8 cellular contexts compared by ENCODE assay signal in the genomic region with DNA sequence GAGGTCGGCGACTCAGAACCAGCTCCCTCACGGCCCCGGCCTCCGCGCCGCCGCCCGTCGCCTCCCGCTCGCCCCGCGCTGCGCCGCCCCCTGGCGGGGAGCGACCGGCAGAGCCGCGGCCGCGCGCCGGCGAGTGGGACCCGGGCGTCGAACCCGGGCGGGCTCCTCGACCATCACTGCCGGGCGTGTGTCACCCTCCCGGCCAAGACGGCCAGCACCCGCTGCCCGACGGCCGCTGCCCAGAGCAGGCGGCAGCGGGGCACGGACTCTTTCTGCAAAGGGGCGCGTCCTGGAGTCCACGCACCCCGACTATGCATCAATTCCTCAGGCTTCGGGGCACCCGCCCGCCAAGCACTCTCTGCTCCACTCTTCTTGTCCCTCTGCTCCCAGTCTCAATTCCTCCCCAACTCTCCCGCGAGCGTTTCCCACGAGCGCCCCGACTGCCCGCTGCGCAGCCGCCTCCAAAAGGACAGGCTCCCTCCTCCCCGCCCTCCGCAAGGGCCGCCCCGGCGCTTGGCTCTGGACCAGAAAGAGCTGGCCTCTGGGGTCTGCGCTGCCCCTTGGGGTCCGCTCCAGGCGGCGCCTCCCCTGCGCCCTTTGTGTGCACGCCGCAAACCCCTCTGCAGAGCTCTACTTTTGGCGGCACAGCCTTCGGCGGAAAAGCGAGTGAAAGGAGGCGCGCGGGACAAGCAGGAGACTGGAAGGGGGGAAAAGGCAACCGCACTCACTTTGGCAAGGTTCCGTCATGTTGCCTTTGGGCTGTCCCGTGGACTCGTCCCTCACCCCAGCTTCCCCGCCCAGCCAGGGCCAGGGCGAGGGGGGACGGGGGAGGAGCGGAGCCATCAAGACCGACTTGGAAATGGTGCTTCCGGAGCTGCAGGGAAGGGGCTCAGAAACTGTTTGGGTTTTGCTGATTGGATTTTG. TPM values are rescaled to one million over a fixed set of nuclear protein-coding genes. Genes with fewer than 3 reads are reported as not detected.
DNase-seq lines count a peak whose midpoint lies in the region; ATAC-seq and TF ChIP-seq lines count a peak whose summit lies in the region.

No MANE protein-coding gene starts in this region.

- H3F3A ChIP-seq in SU-DHL-6 (ENCODE audit: insufficient read depth) = no peaks in the 10 kb centered on the region

- H3K9me2 ChIP-seq in SU-DHL-6 (replicated peaks; ENCODE audit: insufficient read depth, low read length) = no peaks in the 10 kb centered on the region

- WGBS in prostate gland = 1% methylated on average over 63 of the region's 88 CpGs

- H3K4me1 ChIP-seq in prostate gland (replicated peaks) = no peaks in the 10 kb centered on the region

- H3K79me2 ChIP-seq in SU-DHL-6 (ENCODE audit: insufficient read depth, low read length) = no peaks in the 10 kb centered on the region

- no peak for TF ChIP-seq CTCF in SU-DHL-6 (IDR thresholded peaks at IDR 0.05; ENCODE audit: insufficient read depth, low read length, poor library complexity, severe bottlenecking)
- TF ChIP-seq CTCF in prostate gland (IDR thresholded peaks at IDR 0.05) = peak in 3 of 4 experiments; percentile 36 to 82 (median 45)

- H3K9me3 ChIP-seq in SU-DHL-6 (ENCODE audit: insufficient read depth, low read length) (no peaks in the 10 kb centered on the region), prostate gland (no peaks in the 10 kb centered on the region)

- DNase-seq in D341Med (ENCODE audit: low spot score) (peak; percentile 93), amniotic epithelial cell (ENCODE audit: low read depth) (peak; percentile 24), left cardiac atrium (peak; percentile 51), prostate gland (ENCODE audit: low spot score) (peak; percentile 33), NCI-H774 (lab: John Stamatoyannopoulos, UW) (no peak)

- no peak for TF ChIP-seq POLR2A in prostate gland (IDR thresholded peaks at IDR 0.05)

- peak overlapping the region; percentile 51 for H3K9ac ChIP-seq in SU-DHL-6 (ENCODE audit: low read length)

- H3K4me3 ChIP-seq in SU-DHL-6 (ENCODE audit: insufficient read depth, low read length, poor library complexity, severe bottlenecking) (peak overlapping the region; percentile 49), prostate gland (peak overlapping the region; percentile 60 to 66)

- H3K36me3 ChIP-seq in SU-DHL-6 (ENCODE audit: low read length) (no peaks in the 10 kb centered on the region), prostate gland (no peaks in the 10 kb centered on the region)

- H2AFZ ChIP-seq in SU-DHL-6 (ENCODE audit: low read depth, low read length, severe bottlenecking) = peak overlapping the region; percentile 82

- intact Hi-C loops in left cardiac atrium (cut with DNase I) (loop anchor here in 1 of 2 donors (2.0 kb wide), 1 partner anchor 423 kb away; no protein-coding TSS in a partner anchor), prostate gland (cut with DNase I) (loop anchor here (1.0 to 10.0 kb wide), 8 partner anchors 69 to 643 kb away; no protein-coding TSS in a partner anchor)

- peak overlapping the region; percentile 69 for H3K4me2 ChIP-seq in SU-DHL-6 (ENCODE audit: low read depth, low read length, poor library complexity, severe bottlenecking)

- ATAC-seq in GM19467 (IDR thresholded peaks at IDR 0.05; ENCODE audit: unreplicated experiment) (peak; percentile 53), HG03565 (IDR thresholded peaks at IDR 0.05; ENCODE audit: unreplicated experiment) (peak; percentile 55), left cardiac atrium (peak; percentile 76 to 77)

- H3K27ac ChIP-seq in SU-DHL-6 (ENCODE audit: low read depth, low read length) = no peak overlapping the region
- peak overlapping the region; percentile 85 to 89 for H3K27ac ChIP-seq in prostate gland

- H3K27me3 ChIP-seq in SU-DHL-6 (ENCODE audit: low read length) = no peaks in the 10 kb centered on the region
- H3K27me3 ChIP-seq in prostate gland (replicated peaks; ENCODE audit: insufficient read depth) = no peaks in the 10 kb centered on the region

- no peaks in the 10 kb centered on the region for H4K20me1 ChIP-seq in SU-DHL-6 (ENCODE audit: low read depth, low read length)

RNA-seq across cellular contexts. Expression of a gene that starts 1.1 kb away (rescaled TPM):
- 1 to 10 TPM; 7.6 to 8.9 TPM for total RNA-seq in left cardiac atrium
- total RNA-seq in prostate gland = 10 to 100 TPM; 46.0 to 49.6 TPM

Comparison
In these comparisons a context has a peak if more than half of its experiments do, and no peak if none do; other contexts are left out.
1. RNA of a gene that starts 1.1 kb away (total RNA-seq): 46.0 to 49.6 TPM in prostate gland; 7.6 to 8.9 TPM in left cardiac atrium; every median in the first group is over 4 times any median in the second.
2. Peak in every context shown above with its lines, with median percentiles within 50 percentile points of each other: ATAC-seq.